ENCODE assay signal across 26 cellular contexts in genomic region chr9:11697101-11697500, GRCh38.
A peak's percentile ranks its signal among the peaks of the same experiment; 100 is the strongest.
DNase-seq lines count a peak whose midpoint lies in the region; FAIRE-seq and TF ChIP-seq lines count a peak whose summit lies in the region.
"Had no signal": no experiment of that assay in that cellular context is flagged by ENCODE, and none has a peak within 500 bp of the region (broad histone marks: within the 10 kb centered on the region; RNA-seq: fewer than 3 reads in every experiment).

No MANE protein-coding gene starts in this region.

- TF ChIP-seq CTCF in D721Med (IDR thresholded peaks at IDR 0.05; ENCODE audit: insufficient read depth, missing control alignments): no peak

- peak; percentile 78 for FAIRE-seq in D721Med (lab: Jason Lieb, UNC)
- FAIRE-seq: A204.1, A549 had no signal

- DNase-seq in NCI-H82 (lab: John Stamatoyannopoulos, UW): peak; percentile 28
- no peak for DNase-seq in NCI-H82 treated with DMSO at 0.1 percent for 48 hours (lab: John Stamatoyannopoulos, UW; ENCODE audit: unreplicated experiment)
- no peak for DNase-seq in D721Med (ENCODE audit: insufficient read length, low spot score)
- DNase-seq in foreskin melanocyte: no peak
- DNase-seq: 8988T; ACHN; AML-193; BE2C; C1 segment of cervical spinal cord; Caco-2; Calu3; CD4-positive, alpha-beta memory T cell; CD4-positive, alpha-beta T cell; CD4-positive, CD25-positive, alpha-beta regulatory T cell; CD8-positive, alpha-beta memory T cell; CD8-positive, alpha-beta T cell; COR-L47; DMS 273 treated with DMSO at 0.1 percent for 48 hours; DMS153; DMS53; DMS79; DMS79 treated with DMSO at 0.1 percent for 48 hours; DND-41; EL had no signal
